In genomic region chr16:3501412-3501761, GRCh38 we compare ENCODE assay signal across 8 cellular contexts. TPM values are rescaled to one million over a fixed set of nuclear protein-coding genes. Genes with fewer than 3 reads are reported as not detected.
DNase-seq lines count a peak whose midpoint lies in the region; ATAC-seq, FAIRE-seq and TF ChIP-seq lines count a peak whose summit lies in the region.
"Not testable (repeated sequence)": the region's sequence is repeated elsewhere in the genome, so short reads cannot be mapped to it uniquely, and the experiment has no call there.
"Had no signal": no experiment of that assay in that cellular context is flagged by ENCODE, and none has a peak within 500 bp of the region (broad histone marks: within the 10 kb centered on the region; RNA-seq: fewer than 3 reads in every experiment).

No MANE protein-coding gene starts in this region.

- not testable (repeated sequence) for H3K4me1 ChIP-seq in A549; prostate gland (replicated peaks)
- peaks cover 27% of the 10 kb centered on the region for H3K4me1 ChIP-seq in effector memory CD4-positive, alpha-beta T cell (ENCODE audit: control insufficient read depth, insufficient read depth, low read length, poor library complexity, severe bottlenecking)

- peak overlapping the region; percentile 79 for H3K4me3 ChIP-seq in A549
- peak overlapping the region; percentile 65 for H3K4me3 ChIP-seq in effector memory CD4-positive, alpha-beta T cell (ENCODE audit: insufficient read depth, low read depth, low read length, poor library complexity, severe bottlenecking)
- H3K4me3 ChIP-seq in prostate gland: peak overlapping the region; percentile 82 to 94

- H3K9me3 ChIP-seq in A549; effector memory CD4-positive, alpha-beta T cell (ENCODE audit: control insufficient read depth, low read length); prostate gland: not testable (repeated sequence)

- H3K4me3 Mint-ChIP-seq in IgD-negative memory B cell: peak overlapping the region; percentile 84 to 98 (median 91)
- H3K4me3 Mint-ChIP-seq in activated CD8-positive, alpha-beta memory T cell treated with anti-CD3 and anti-CD28 coated beads, Interleukin-2, amount 10 ng/mL, durations not matched to agents 7 days and 5 days: peak overlapping the region; percentile 91

- not testable (repeated sequence) for H3K9me3 Mint-ChIP-seq in IgD-negative memory B cell; activated CD8-positive, alpha-beta memory T cell treated with anti-CD3 and anti-CD28 coated beads, Interleukin-2, amount 10 ng/mL, durations not matched to agents 7 days and 5 days (ENCODE audit: low read depth)

- H3K27me3 Mint-ChIP-seq in IgD-negative memory B cell; activated CD8-positive, alpha-beta memory T cell treated with anti-CD3 and anti-CD28 coated beads, Interleukin-2, amount 10 ng/mL, durations not matched to agents 7 days and 5 days: not testable (repeated sequence)

- TF ChIP-seq POLR2A in A549 (IDR thresholded peaks at IDR 0.05; ENCODE audit: low read length); prostate gland (IDR thresholded peaks at IDR 0.05): not testable (repeated sequence)

- not testable (repeated sequence) for DNase-seq in A549 (ENCODE audit: low read depth in 1 of 2, low spot score in 1 of 2); activated CD8-positive, alpha-beta memory T cell treated with anti-CD3 and anti-CD28 coated beads, Interleukin-2, amount 10 ng/mL, durations not matched to agents 7 days and 5 days; effector memory CD4-positive, alpha-beta T cell; prostate gland (ENCODE audit: low spot score)

- H3K4me1 Mint-ChIP-seq in IgD-negative memory B cell: peaks cover 13 to 23% (median 14%) of the 10 kb centered on the region in 3 donors
- H3K4me1 Mint-ChIP-seq in activated CD8-positive, alpha-beta memory T cell treated with anti-CD3 and anti-CD28 coated beads, Interleukin-2, amount 10 ng/mL, durations not matched to agents 7 days and 5 days: peaks cover 56% of the 10 kb centered on the region

- intact Hi-C loops in prostate gland (cut with DNase I): loop anchor here (10.0 kb wide), 1 partner anchor 217 kb away; the partner anchor contains the start of gene ZNF263

- CTCF ChIA-PET in A549 (lab: Yijun Ruan, JAX): interaction anchor here (0.9 to 1.6 kb wide), 5 partner anchors 8 to 44 kb away, joined by 3 to 7 read pairs (median 3); no protein-coding TSS in a partner anchor
- CTCF ChIA-PET in activated CD8-positive, alpha-beta memory T cell treated with anti-CD3 and anti-CD28 coated beads, Interleukin-2, amount 10 ng/mL, durations not matched to agents 7 days and 5 days (lab: Charles Lee): interaction anchor here (0.9 to 1.6 kb wide), 11 partner anchors 8 to 351 kb away, joined by 3 to 6 read pairs (median 3); partner anchors contain the start of gene NAA60

- TF ChIP-seq EP300 in A549 (IDR thresholded peaks at IDR 0.05): not testable (repeated sequence)

- TF ChIP-seq CTCF in A549 (IDR thresholded peaks at IDR 0.05); prostate gland (IDR thresholded peaks at IDR 0.05): not testable (repeated sequence)

- H3K27ac ChIP-seq in A549 (peak overlapping the region; percentile 78 to 88), layer of hippocampus (ENCODE audit: low read depth, low read length) (peak overlapping the region; percentile 71), prostate gland (peak overlapping the region; percentile 73 to 77)
- peak overlapping the region; percentile 83 for H3K27ac ChIP-seq in effector memory CD4-positive, alpha-beta T cell (ENCODE audit: insufficient read depth, low read length, poor library complexity, severe bottlenecking)

- not testable (repeated sequence) for FAIRE-seq in A549 (lab: Jason Lieb, UNC)

- not testable (repeated sequence) for TF ChIP-seq RAD21 in A549 (conservative IDR thresholded peaks at IDR 0.05 in 1 of 2, IDR thresholded peaks at IDR 0.05 in 1 of 2)

- peak overlapping the region in 2 of 3 donors; percentile 79 to 96 for H3K27ac Mint-ChIP-seq in IgD-negative memory B cell
- peak overlapping the region; percentile 91 for H3K27ac Mint-ChIP-seq in activated CD8-positive, alpha-beta memory T cell treated with anti-CD3 and anti-CD28 coated beads, Interleukin-2, amount 10 ng/mL, durations not matched to agents 7 days and 5 days

- H3K27me3 ChIP-seq in effector memory CD4-positive, alpha-beta T cell (replicated peaks; ENCODE audit: control insufficient read depth, insufficient read depth, low read length, poor library complexity, severe bottlenecking); layer of hippocampus (ENCODE audit: control insufficient read depth, insufficient read depth, low read length); prostate gland (replicated peaks; ENCODE audit: insufficient read depth): not testable (repeated sequence)

- POLR2A ChIA-PET in A549 (lab: Yijun Ruan, JAX): not testable (repeated sequence)

- not testable (repeated sequence) for H3K36me3 ChIP-seq in effector memory CD4-positive, alpha-beta T cell (ENCODE audit: control insufficient read depth, insufficient read depth, low read length); prostate gland

- WGBS in A549 (ENCODE audit: missing lambda C conversion rate): 23% methylated on average over 24 of the region's 24 CpGs
- WGBS in prostate gland: 9% methylated on average over 24 of the region's 24 CpGs

- not testable (repeated sequence) for H3K36me3 Mint-ChIP-seq in IgD-negative memory B cell
- peaks cover 17% of the 10 kb centered on the region for H3K36me3 Mint-ChIP-seq in activated CD8-positive, alpha-beta memory T cell treated with anti-CD3 and anti-CD28 coated beads, Interleukin-2, amount 10 ng/mL, durations not matched to agents 7 days and 5 days

- H3K4me2 ChIP-seq in A549: peak overlapping the region; percentile 82

- not testable (repeated sequence) for ATAC-seq in A549; activated CD8-positive, alpha-beta memory T cell treated with anti-CD3 and anti-CD28 coated beads, Interleukin-2, amount 10 ng/mL, durations not matched to agents 7 days and 5 days

TF ChIP-seq in A549, 52 proteins besides CTCF, POLR2A, EP300 and RAD21:
- 0 out of 2 replicates have a peak, but pooled peaks have one; percentile 74 for TF ChIP-seq CHD4 (IDR thresholded peaks at IDR 0.05; ENCODE audit: borderline replicate concordance)

RNA-seq across cellular contexts. Expression of gene CLUAP1, which starts 0.6 kb away (rescaled TPM):
- polyA plus RNA-seq in A549 (2011; rRNA removed) (23.6 and 35.0 TPM in 2 replicates), A549 (2017; fragmentation: RNase III; extraction: RNeasy Plus Mini Kit Qiagen cat#74134 plus additional on column Dnase treatment) (19.1 to 20.8 TPM (median 20.6 TPM) in 3 replicates), IgD-negative memory B cell (3.9 TPM)
- 5.8 and 9.1 TPM in 2 replicates for polyA plus RNA-seq in A549 (2012; cell fraction: cytosol; rRNA removed)
- polyA plus RNA-seq in A549 (2012; cell fraction: nucleus; rRNA removed): 3.3 and 6.2 TPM in 2 replicates
- 13.2 and 14.5 TPM in 2 replicates for polyA minus RNA-seq in A549 (2011; rRNA and poly(A)+ RNA removed)
- total RNA-seq in activated CD8-positive, alpha-beta memory T cell treated with anti-CD3 and anti-CD28 coated beads, Interleukin-2, amount 10 ng/mL, durations not matched to agents 7 days and 5 days: 10 to 100 TPM; 11.4 to 18.0 TPM
- 10 to 100 TPM; 17.9 to 35.1 TPM for total RNA-seq in prostate gland

RNA-seq across cellular contexts. Expression of gene C16orf90, which starts 6.1 kb away (rescaled TPM):
- polyA plus RNA-seq in A549 (2011; rRNA removed) (not detected in 2 replicates), A549 (2017; fragmentation: RNase III; extraction: RNeasy Plus Mini Kit Qiagen cat#74134 plus additional on column Dnase treatment) (not detected in 3 replicates), IgD-negative memory B cell (not detected)
- not detected in 2 replicates for polyA plus RNA-seq in A549 (2012; cell fraction: cytosol; rRNA removed)
- polyA plus RNA-seq in A549 (2012; cell fraction: nucleus; rRNA removed): not detected in 2 replicates
- polyA minus RNA-seq in A549 (2011; rRNA and poly(A)+ RNA removed): not detected in 2 replicates
- not detected for total RNA-seq in activated CD8-positive, alpha-beta memory T cell treated with anti-CD3 and anti-CD28 coated beads, Interleukin-2, amount 10 ng/mL, durations not matched to agents 7 days and 5 days
- total RNA-seq in prostate gland: 1 to 10 TPM in 1 of 2 donors, not detected in 1; 1.1 TPM
- total RNA-seq: A172, RPMI7951 had no signal

RNA-seq across cellular contexts. Expression of gene NAA60, which starts 57.9 kb away (rescaled TPM):
- polyA plus RNA-seq in A549 (2011; rRNA removed) (34.8 and 41.6 TPM in 2 replicates), A549 (2017; fragmentation: RNase III; extraction: RNeasy Plus Mini Kit Qiagen cat#74134 plus additional on column Dnase treatment) (42.5 to 45.3 TPM (median 43.9 TPM) in 3 replicates), IgD-negative memory B cell (36.5 TPM)
- polyA plus RNA-seq in A549 (2012; cell fraction: cytosol; rRNA removed): 24.3 and 40.9 TPM in 2 replicates
- polyA plus RNA-seq in A549 (2012; cell fraction: nucleus; rRNA removed): 66.5 and 76.7 TPM in 2 replicates
- polyA minus RNA-seq in A549 (2011; rRNA and poly(A)+ RNA removed): 21.4 and 25.6 TPM in 2 replicates
- 10 to 100 TPM; 50.2 to 50.6 TPM for total RNA-seq in activated CD8-positive, alpha-beta memory T cell treated with anti-CD3 and anti-CD28 coated beads, Interleukin-2, amount 10 ng/mL, durations not matched to agents 7 days and 5 days
- 10 to 100 TPM; 48.1 to 99.2 TPM for total RNA-seq in prostate gland

RNA-seq across cellular contexts. Expression of gene ZNF597, which starts 58.1 kb away (rescaled TPM):
- 1.9 TPM in 2 replicates for polyA plus RNA-seq in A549 (2011; rRNA removed)
- 0.37 and 0.45 TPM in 2 replicates for polyA plus RNA-seq in A549 (2012; cell fraction: cytosol; rRNA removed)
- polyA plus RNA-seq in A549 (2012; cell fraction: nucleus; rRNA removed): 0.32 and 0.37 TPM in 2 replicates
- 0.92 to 1.1 TPM (median 0.96 TPM) in 3 replicates for polyA plus RNA-seq in A549 (2017; fragmentation: RNase III; extraction: RNeasy Plus Mini Kit Qiagen cat#74134 plus additional on column Dnase treatment)
- 1.4 and 1.5 TPM in 2 replicates for polyA minus RNA-seq in A549 (2011; rRNA and poly(A)+ RNA removed)
- polyA plus RNA-seq in IgD-negative memory B cell: 1.0 TPM
- 1 to 10 TPM; 2.4 to 2.6 TPM for total RNA-seq in activated CD8-positive, alpha-beta memory T cell treated with anti-CD3 and anti-CD28 coated beads, Interleukin-2, amount 10 ng/mL, durations not matched to agents 7 days and 5 days
- total RNA-seq in prostate gland: 1 to 10 TPM; 2.1 to 9.5 TPM
